In genomic region chr9:138059196-138059595, GRCh38 we compare ENCODE assay signal across 14 cellular contexts.
DNase-seq lines count a peak whose midpoint lies in the region; ATAC-seq, FAIRE-seq and TF ChIP-seq lines count a peak whose summit lies in the region.
"Had no signal": no experiment of that assay in that cellular context is flagged by ENCODE, and none has a peak within 500 bp of the region (broad histone marks: within the 10 kb centered on the region; RNA-seq: fewer than 3 reads in every experiment).

No MANE protein-coding gene starts in this region.

- no peak overlapping the region for H3K9ac ChIP-seq in H1 (replicated peaks in 1 of 4; ENCODE audit: extremely low read depth in 1 of 4, low read depth in 3 of 4, low read length in 3 of 4)
- H3K9ac ChIP-seq: GM23248 had no signal

- peaks cover 0 to 2% of the 10 kb centered on the region in 2 experiments for H4K20me1 ChIP-seq in H1 (replicated peaks in 1 of 2; ENCODE audit: control insufficient read depth in 1 of 2, insufficient read depth in 2 of 2, low read length in 2 of 2)

- intact Hi-C loops in sigmoid colon (cut with DNase I) = no loop called here

- H4K8ac ChIP-seq in H1 (ENCODE audit: extremely low read depth, insufficient read depth, low read length) = peak overlapping the region; percentile 42; the same call in 1 of the 2 replicates

- no peak overlapping the region for H3K14ac ChIP-seq in H1 (ENCODE audit: insufficient read length)

- H3K36me3 Mint-ChIP-seq in effector memory CD8-positive, alpha-beta T cell (ENCODE audit: insufficient read depth) = no peaks in the 10 kb centered on the region
- H3K36me3 Mint-ChIP-seq: CD8-positive, alpha-beta memory T cell had no signal

- no peak for TF ChIP-seq RAD21 in H1 (IDR thresholded peaks at IDR 0.05 in 1 of 2, conservative IDR thresholded peaks at IDR 0.05 in 1 of 2; ENCODE audit: low read depth in 2 of 2, low read length in 2 of 2)

- H3K27ac ChIP-seq in H1 (ENCODE audit: low read depth, low read length) (no peak overlapping the region), sigmoid colon (no peak overlapping the region), coronary artery (no peak overlapping the region)
- H3K27ac ChIP-seq: GM23248 had no signal

- no peak overlapping the region for H3K18ac ChIP-seq in H1 (ENCODE audit: extremely low read depth, low read length)

- TF ChIP-seq CTCF in BE2C (IDR thresholded peaks at IDR 0.05; ENCODE audit: low read depth, low read length) = no peak
- TF ChIP-seq CTCF in H1 (IDR thresholded peaks at IDR 0.05; ENCODE audit: control extremely low read depth in 1 of 3, insufficient read depth in 1 of 3, low read depth in 1 of 3, low read length in 3 of 3) = no peak
- no peak for TF ChIP-seq CTCF in sigmoid colon (IDR thresholded peaks at IDR 0.05)
- no peak for TF ChIP-seq CTCF in coronary artery (IDR thresholded peaks at IDR 0.05)

- H3K4ac ChIP-seq in H1 (replicated peaks; ENCODE audit: insufficient read length, low read depth, low read length) = no peak overlapping the region

- H3K4me3 ChIP-seq in BE2C (ENCODE audit: low read depth, low read length) (no peak overlapping the region), H1 (ENCODE audit: extremely low read depth in 1 of 4, insufficient read depth in 2 of 4, low read depth in 3 of 4, low read length in 4 of 4) (no peak overlapping the region), sigmoid colon (no peak overlapping the region), coronary artery (no peak overlapping the region)
- H3K4me3 ChIP-seq: GM23248 had no signal

- TF ChIP-seq EP300 in H1 (IDR thresholded peaks at IDR 0.05; ENCODE audit: borderline replicate concordance in 1 of 2, low read depth in 2 of 2, low read length in 2 of 2) = no peak
- no peak for TF ChIP-seq EP300 in sigmoid colon (IDR thresholded peaks at IDR 0.05)

- H3K4me1 ChIP-seq in BE2C (no peaks in the 10 kb centered on the region), H1 (replicated peaks in 1 of 4; ENCODE audit: control insufficient read depth in 3 of 4, insufficient read depth in 4 of 4, low read length in 3 of 4) (no peaks in the 10 kb centered on the region; a peak in 1 of 7 replicates), sigmoid colon (no peaks in the 10 kb centered on the region)
- H3K4me1 ChIP-seq: Caco-2 had no signal

- H2BK120ac ChIP-seq in H1 (replicated peaks; ENCODE audit: low read depth, low read length) = no peak overlapping the region

- no peak for FAIRE-seq in H1 (lab: Jason Lieb, UNC)
- FAIRE-seq: A204.1, GM18507 had no signal

- H2AK5ac ChIP-seq in H1 (ENCODE audit: low read depth, low read length) = no peak overlapping the region

- no peaks in the 10 kb centered on the region for H3K23me2 ChIP-seq in H1 (ENCODE audit: low read depth, low read length)

- H3K27me3 ChIP-seq in BE2C = no peaks in the 10 kb centered on the region
- H3K27me3 ChIP-seq in H1 (replicated peaks in 1 of 4; ENCODE audit: control insufficient read depth in 3 of 4, extremely low read depth in 1 of 4, insufficient read depth in 3 of 4, low read length in 3 of 4) = no peaks in the 10 kb centered on the region
- H3K27me3 ChIP-seq in sigmoid colon = no peaks in the 10 kb centered on the region

- CTCF ChIA-PET in H1 (lab: Charles Lee; ENCODE audit: partially characterized antibody) = interaction anchor here (1.4 to 1.5 kb wide), 2 partner anchors 42 kb away, joined by 3 to 4 read pairs; no protein-coding TSS in a partner anchor

- no peak overlapping the region for H2BK15ac ChIP-seq in H1 (ENCODE audit: low read length)

- no peak for TF ChIP-seq POLR2A in H1 (IDR thresholded peaks at IDR 0.05; ENCODE audit: control extremely low read depth in 1 of 2, low read depth in 2 of 2, low read length in 2 of 2)
- no peak for TF ChIP-seq POLR2A in sigmoid colon (IDR thresholded peaks at IDR 0.05)

- POLR2A ChIA-PET in H1 (lab: Charles Lee; ENCODE audit: partially characterized antibody) = no interaction called here

- DNase-seq in BE2C (peak; percentile 0), MV-4-11 (lab: John Stamatoyannopoulos, UW) (peak; percentile 75), H1 (ENCODE audit: low read depth in 1 of 2, low spot score in 2 of 2) (no peak), sigmoid colon (peak; percentile 36), HK-2 (ENCODE audit: unreplicated experiment) (no peak), coronary artery (ENCODE audit: low spot score) (no peak)
- DNase-seq in effector memory CD8-positive, alpha-beta T cell = no peak
- DNase-seq: CD8-positive, alpha-beta memory T cell; GM23248; H9; IMR-90 had no signal

- no peak overlapping the region for H2BK5ac ChIP-seq in H1 (ENCODE audit: low read depth, low read length)

- no peak overlapping the region for H3K4me2 ChIP-seq in H1 (ENCODE audit: insufficient read depth in 1 of 2, low read depth in 2 of 2, low read length in 2 of 2)

- H3K4me1 Mint-ChIP-seq in effector memory CD8-positive, alpha-beta T cell (ENCODE audit: low read depth in 2 of 2) = peaks cover 0 to 3% of the 10 kb centered on the region in 2 donors
- H3K4me1 Mint-ChIP-seq: CD8-positive, alpha-beta memory T cell had no signal

- H3K36me3 ChIP-seq in BE2C = no peaks in the 10 kb centered on the region
- peaks cover 0 to 10% (median 2%) of the 10 kb centered on the region in 4 experiments; a peak in 3 of 8 replicates for H3K36me3 ChIP-seq in H1 (ENCODE audit: control insufficient read depth in 2 of 4, insufficient read depth in 4 of 4, low read length in 3 of 4)
- no peaks in the 10 kb centered on the region for H3K36me3 ChIP-seq in sigmoid colon

- H3K9me3 ChIP-seq in BE2C (no peaks in the 10 kb centered on the region), H1 (ENCODE audit: insufficient read depth in 2 of 2, low read depth in 1 of 2, low read length in 1 of 2) (peaks cover 30 to 69% of the 10 kb centered on the region in 2 experiments), sigmoid colon (no peaks in the 10 kb centered on the region)
- H3K9me3 ChIP-seq: Caco-2 had no signal

- no peak overlapping the region for H4K5ac ChIP-seq in H1 (ENCODE audit: insufficient read length, low read depth, low read length)

- no peak overlapping the region for H4K91ac ChIP-seq in H1 (replicated peaks; ENCODE audit: insufficient read length, low read length)

- 64% methylated on average over 3 of the region's 3 CpGs; no CpG with 5 or more reads in 1 of the 2 experiments for WGBS in H1 (ENCODE audit: extremely low coverage in 1 of 2, insufficient coverage in 1 of 2, insufficient read length in 1 of 2, insufficient replicate concordance in 2 of 2, low coverage in 1 of 2, low lambda C conversion rate in 2 of 2, missing lambda C conversion rate in 1 of 2), 2 experiments
- 77 to 85% methylated on average over 3 of the region's 3 CpGs for WGBS in sigmoid colon, 2 donors

- no peak overlapping the region for H3K56ac ChIP-seq in H1 (replicated peaks; ENCODE audit: insufficient read length, low read depth, low read length)

- H3K9me3 Mint-ChIP-seq in effector memory CD8-positive, alpha-beta T cell = no peaks in the 10 kb centered on the region
- H3K9me3 Mint-ChIP-seq: CD8-positive, alpha-beta memory T cell; H9 had no signal

- no peak overlapping the region for H2BK12ac ChIP-seq in H1 (ENCODE audit: low read depth, low read length)

- no peak overlapping the region for H3K23ac ChIP-seq in H1 (ENCODE audit: insufficient read length)

- H3K27ac Mint-ChIP-seq in effector memory CD8-positive, alpha-beta T cell = no peak overlapping the region
- H3K27ac Mint-ChIP-seq: CD8-positive, alpha-beta memory T cell; H9 had no signal

- H3K79me1 ChIP-seq in H1 (ENCODE audit: low read depth, low read length) = no peaks in the 10 kb centered on the region

- H2BK20ac ChIP-seq in H1 (ENCODE audit: low read length) = no peak overlapping the region

- no peak for ATAC-seq in effector memory CD8-positive, alpha-beta T cell (replicated peaks)

- H3K4me3 Mint-ChIP-seq in effector memory CD8-positive, alpha-beta T cell = no peak overlapping the region
- H3K4me3 Mint-ChIP-seq: CD8-positive, alpha-beta memory T cell; H9 had no signal

- peaks cover 25 to 59% of the 10 kb centered on the region in 2 donors for H3K27me3 Mint-ChIP-seq in effector memory CD8-positive, alpha-beta T cell

- H3K79me2 ChIP-seq in H1 (ENCODE audit: control insufficient read depth in 1 of 2, insufficient read depth in 2 of 2, low read length in 2 of 2) = no peaks in the 10 kb centered on the region

- H2AFZ ChIP-seq in H1 (ENCODE audit: low read length) = no peak overlapping the region
- H2AFZ ChIP-seq: GM23248 had no signal

TF ChIP-seq in H1, 55 proteins besides CTCF, POLR2A, EP300 and RAD21 (continues in another document):
- TF ChIP-seq MAX (IDR thresholded peaks at IDR 0.05) (no peak), GTF2F1 (IDR thresholded peaks at IDR 0.05; ENCODE audit: borderline replicate concordance, low read depth, low read length) (no peak), JUND (IDR thresholded peaks at IDR 0.05; ENCODE audit: low read length) (no peak), BCL11A (IDR thresholded peaks at IDR 0.05; ENCODE audit: low read depth in 2 of 2, low read length in 2 of 2) (no peak), RNF2 (IDR thresholded peaks at IDR 0.05; ENCODE audit: borderline replicate concordance, low read depth, low read length, missing control alignments, poor library complexity, severe bottlenecking) (no peak), FOSL1 (IDR thresholded peaks at IDR 0.05; ENCODE audit: insufficient read depth, low read depth, low read length) (no peak), EGR1 (IDR thresholded peaks at IDR 0.05; ENCODE audit: borderline replicate concordance, low read depth, low read length) (no peak), HDAC6 (IDR thresholded peaks at IDR 0.05; ENCODE audit: low read depth, low read length) (no peak), YY1 (IDR thresholded peaks at IDR 0.05; ENCODE audit: low read depth, low read length) (no peak), ZNF274 (IDR thresholded peaks at IDR 0.05; ENCODE audit: borderline replicate concordance, extremely low read depth, low read length) (no peak), KDM1A (IDR thresholded peaks at IDR 0.05; ENCODE audit: borderline replicate concordance, low read length) (no peak), NRF1 (IDR thresholded peaks at IDR 0.05; ENCODE audit: low read depth, low read length) (no peak)

Comparison
In these comparisons a context has a peak if more than half of its experiments do, and no peak if none do; other contexts are left out.
1. DNase-seq: peak in BE2C (single experiment), MV-4-11 (single experiment) and sigmoid colon (single experiment); none in H1 (0 of 2), effector memory CD8-positive, alpha-beta T cell (0 of 3), HK-2 (single experiment) and coronary artery (single experiment).